ENCODE assay signal across 9 cellular contexts in the genomic region with DNA sequence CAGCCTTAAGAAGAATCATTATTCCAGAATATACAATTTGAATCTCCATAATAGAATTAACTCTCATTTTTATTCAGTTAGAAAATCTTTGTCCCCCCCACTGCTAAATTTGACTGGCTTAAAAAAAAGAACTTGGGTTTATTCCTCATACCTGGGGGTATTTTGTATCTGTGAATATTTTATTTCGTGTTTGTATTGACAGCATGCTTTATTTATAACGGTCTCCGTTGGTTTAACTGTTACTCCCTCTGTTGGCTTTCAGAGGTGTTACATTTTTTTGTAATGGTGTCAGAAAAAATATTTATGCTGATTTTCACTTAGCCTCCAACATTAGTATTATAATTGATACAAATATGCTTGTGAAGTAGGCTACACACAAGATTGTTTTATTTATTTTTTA.
DNase-seq lines count a peak whose midpoint lies in the region; ATAC-seq, FAIRE-seq and TF ChIP-seq lines count a peak whose summit lies in the region.
"Had no signal": no experiment of that assay in that cellular context is flagged by ENCODE, and none has a peak within 500 bp of the region (broad histone marks: within the 10 kb centered on the region; RNA-seq: fewer than 3 reads in every experiment).

No MANE protein-coding gene starts in this region.

- peak; percentile 26 for FAIRE-seq in GM12891 (lab: Jason Lieb, UNC)

- TF ChIP-seq CTCF in hepatocyte (IDR thresholded peaks at IDR 0.05; ENCODE audit: poor library complexity), result peak; percentile 16
- no peak for TF ChIP-seq CTCF in ovary (IDR thresholded peaks at IDR 0.05)

- no peak for ATAC-seq in stimulated activated naive B cell treated with anti-CD40 and anti-IgM and Interleukin-4, amounts not matched to agents 10 μg/mL and 1 μg/mL and 100 μg/mL, for 72 hours (replicated peaks)

- CTCF ChIA-PET in activated CD4-positive, alpha-beta memory T cell treated with anti-CD3 and anti-CD28 coated beads, Interleukin-2, amount 10 ng/mL, durations not matched to agents 7 days and 5 days (lab: Charles Lee), result interaction anchor here (0.6 to 11.1 kb wide), 8 partner anchors 13 to 444 kb away, joined by 3 to 133 read pairs (median 6); a partner anchor contains a TSS

- peak overlapping the region; percentile 30 for H3K4me3 Mint-ChIP-seq in T-helper 2 cell treated with Interferon-gamma antibody and Interleukin-4, amounts not matched to agents 5 μg/mL and 100 μg/mL, for 36 hours
- H3K4me3 Mint-ChIP-seq in stimulated activated naive B cell treated with anti-CD40 and anti-IgM and Interleukin-4, amounts not matched to agents 10 μg/mL and 1 μg/mL and 100 μg/mL, for 72 hours, result no peak overlapping the region
- no peak overlapping the region for H3K4me3 Mint-ChIP-seq in activated CD4-positive, alpha-beta memory T cell treated with anti-CD3 and anti-CD28 coated beads, Interleukin-2, amount 10 ng/mL, durations not matched to agents 7 days and 5 days

- no peaks in the 10 kb centered on the region for H3K9me2 ChIP-seq in hepatocyte (replicated peaks; ENCODE audit: insufficient read depth)

- DNase-seq in AG08396 (ENCODE audit: low spot score), result peak; percentile 7
- no peak for DNase-seq in GM12891 (ENCODE audit: insufficient read length, low spot score)
- no peak for DNase-seq in T-helper 2 cell treated with Interferon-gamma antibody and Interleukin-4, amounts not matched to agents 5 μg/mL and 100 μg/mL, for 36 hours (ENCODE audit: low spot score)
- DNase-seq in hepatocyte (ENCODE audit: low spot score), result no peak
- DNase-seq in ovary, result no peak
- no peak for DNase-seq in stimulated activated naive B cell treated with anti-CD40 and anti-IgM and Interleukin-4, amounts not matched to agents 10 μg/mL and 1 μg/mL and 100 μg/mL, for 72 hours
- no peak for DNase-seq in activated CD4-positive, alpha-beta memory T cell treated with anti-CD3 and anti-CD28 coated beads, Interleukin-2, amount 10 ng/mL, durations not matched to agents 7 days and 5 days
- DNase-seq in H4 (ENCODE audit: low spot score), result no peak
- DNase-seq: T-cell had no signal

- peaks cover 42% of the 10 kb centered on the region for H3K79me2 ChIP-seq in hepatocyte

- H3K36me3 Mint-ChIP-seq in T-helper 2 cell treated with Interferon-gamma antibody and Interleukin-4, amounts not matched to agents 5 μg/mL and 100 μg/mL, for 36 hours (ENCODE audit: low read depth), result peaks cover 27% of the 10 kb centered on the region
- peaks cover 21 to 32% of the 10 kb centered on the region in 2 donors for H3K36me3 Mint-ChIP-seq in stimulated activated naive B cell treated with anti-CD40 and anti-IgM and Interleukin-4, amounts not matched to agents 10 μg/mL and 1 μg/mL and 100 μg/mL, for 72 hours
- H3K36me3 Mint-ChIP-seq in activated CD4-positive, alpha-beta memory T cell treated with anti-CD3 and anti-CD28 coated beads, Interleukin-2, amount 10 ng/mL, durations not matched to agents 7 days and 5 days (ENCODE audit: low read depth), result peaks cover 26% of the 10 kb centered on the region

- POLR2A ChIA-PET in activated CD4-positive, alpha-beta memory T cell treated with anti-CD3 and anti-CD28 coated beads, Interleukin-2, amount 10 ng/mL, durations not matched to agents 7 days and 5 days (lab: Charles Lee), result interaction anchor here (1.9 to 2.4 kb wide), 3 partner anchors 8 to 58 kb away, joined by 6 to 25 read pairs (median 7); a partner anchor contains a TSS

- H3K4me1 Mint-ChIP-seq in T-helper 2 cell treated with Interferon-gamma antibody and Interleukin-4, amounts not matched to agents 5 μg/mL and 100 μg/mL, for 36 hours (ENCODE audit: low read depth), result peaks cover 58% of the 10 kb centered on the region
- peaks cover 32 to 69% of the 10 kb centered on the region in 2 donors for H3K4me1 Mint-ChIP-seq in stimulated activated naive B cell treated with anti-CD40 and anti-IgM and Interleukin-4, amounts not matched to agents 10 μg/mL and 1 μg/mL and 100 μg/mL, for 72 hours
- peaks cover 54% of the 10 kb centered on the region for H3K4me1 Mint-ChIP-seq in activated CD4-positive, alpha-beta memory T cell treated with anti-CD3 and anti-CD28 coated beads, Interleukin-2, amount 10 ng/mL, durations not matched to agents 7 days and 5 days

- TF ChIP-seq POLR2A in GM12891 (IDR thresholded peaks at IDR 0.05; ENCODE audit: low read depth, low read length), result no peak
- TF ChIP-seq POLR2A in ovary (IDR thresholded peaks at IDR 0.05), result no peak

- intact Hi-C loops in ovary (cut with DNase I), result no loop called here

- H3K9me3 Mint-ChIP-seq in T-helper 2 cell treated with Interferon-gamma antibody and Interleukin-4, amounts not matched to agents 5 μg/mL and 100 μg/mL, for 36 hours, result no peaks in the 10 kb centered on the region
- H3K9me3 Mint-ChIP-seq in stimulated activated naive B cell treated with anti-CD40 and anti-IgM and Interleukin-4, amounts not matched to agents 10 μg/mL and 1 μg/mL and 100 μg/mL, for 72 hours, result peaks cover 0 to 1% of the 10 kb centered on the region in 2 donors
- H3K9me3 Mint-ChIP-seq in activated CD4-positive, alpha-beta memory T cell treated with anti-CD3 and anti-CD28 coated beads, Interleukin-2, amount 10 ng/mL, durations not matched to agents 7 days and 5 days, result no peaks in the 10 kb centered on the region
- H3K9me3 Mint-ChIP-seq: T-cell had no signal

- H3K4me2 ChIP-seq in hepatocyte, result no peak overlapping the region

- peaks cover 6% of the 10 kb centered on the region for H4K20me1 ChIP-seq in hepatocyte (ENCODE audit: insufficient read depth, poor library complexity, severe bottlenecking)

- H3K27me3 ChIP-seq in hepatocyte, result no peaks in the 10 kb centered on the region
- H3K27me3 ChIP-seq in ovary, result no peaks in the 10 kb centered on the region

- no peak overlapping the region for H2AFZ ChIP-seq in hepatocyte

- H3K27ac Mint-ChIP-seq in T-helper 2 cell treated with Interferon-gamma antibody and Interleukin-4, amounts not matched to agents 5 μg/mL and 100 μg/mL, for 36 hours, result peak overlapping the region; percentile 27
- H3K27ac Mint-ChIP-seq in stimulated activated naive B cell treated with anti-CD40 and anti-IgM and Interleukin-4, amounts not matched to agents 10 μg/mL and 1 μg/mL and 100 μg/mL, for 72 hours, result no peak overlapping the region
- no peak overlapping the region for H3K27ac Mint-ChIP-seq in activated CD4-positive, alpha-beta memory T cell treated with anti-CD3 and anti-CD28 coated beads, Interleukin-2, amount 10 ng/mL, durations not matched to agents 7 days and 5 days
- H3K27ac Mint-ChIP-seq: T-cell had no signal

- 78% methylated on average over 3 of the region's 3 CpGs for whole genome bisulfite sequencing in hepatocyte (ENCODE audit: low lambda C conversion rate, missing lambda C conversion rate)
- 18 to 36% (median 21%) methylated on average over 3 of the region's 3 CpGs for WGBS in ovary, 3 donors

- H3K9me3 ChIP-seq in hepatocyte (ENCODE audit: low read depth) (no peaks in the 10 kb centered on the region), ovary (no peaks in the 10 kb centered on the region)

- no peak for TF ChIP-seq EP300 in ovary (IDR thresholded peaks at IDR 0.05)

- no peak overlapping the region for H3K4me3 ChIP-seq in hepatocyte
- no peak overlapping the region for H3K4me3 ChIP-seq in ovary

- no peaks in the 10 kb centered on the region for H3K4me1 ChIP-seq in hepatocyte (ENCODE audit: insufficient read depth)
- peaks cover 2% of the 10 kb centered on the region for H3K4me1 ChIP-seq in ovary (ENCODE audit: insufficient read depth)

- H3K27me3 Mint-ChIP-seq in T-helper 2 cell treated with Interferon-gamma antibody and Interleukin-4, amounts not matched to agents 5 μg/mL and 100 μg/mL, for 36 hours (ENCODE audit: low read depth), result no peaks in the 10 kb centered on the region
- no peaks in the 10 kb centered on the region for H3K27me3 Mint-ChIP-seq in stimulated activated naive B cell treated with anti-CD40 and anti-IgM and Interleukin-4, amounts not matched to agents 10 μg/mL and 1 μg/mL and 100 μg/mL, for 72 hours
- no peaks in the 10 kb centered on the region for H3K27me3 Mint-ChIP-seq in activated CD4-positive, alpha-beta memory T cell treated with anti-CD3 and anti-CD28 coated beads, Interleukin-2, amount 10 ng/mL, durations not matched to agents 7 days and 5 days
- H3K27me3 Mint-ChIP-seq: T-cell had no signal

- no peak overlapping the region for H3K27ac ChIP-seq in hepatocyte
- no peak overlapping the region for H3K27ac ChIP-seq in ovary

- H3K36me3 ChIP-seq in hepatocyte (replicated peaks; ENCODE audit: insufficient read depth, low read depth) (no peaks in the 10 kb centered on the region), ovary (no peaks in the 10 kb centered on the region)

TF ChIP-seq in GM12891, 5 proteins besides CTCF, POLR2A, EP300 and RAD21:
- TF ChIP-seq TAF1 (IDR thresholded peaks at IDR 0.05; ENCODE audit: low read depth, low read length) (no peak), PAX5 (IDR thresholded peaks at IDR 0.05; ENCODE audit: insufficient read depth, low read length, severe bottlenecking) (no peak), POLR2AphosphoS5 (IDR thresholded peaks at IDR 0.05; ENCODE audit: low read depth, low read length) (no peak), SPI1 (IDR thresholded peaks at IDR 0.05; ENCODE audit: low read depth, low read length) (no peak), POU2F2 (IDR thresholded peaks at IDR 0.05; ENCODE audit: low read depth, low read length) (no peak)
TF ChIP-seq in GM12891: peak in this region for 0.
